2 cellular contexts compared by ENCODE assay signal in the genomic region with DNA sequence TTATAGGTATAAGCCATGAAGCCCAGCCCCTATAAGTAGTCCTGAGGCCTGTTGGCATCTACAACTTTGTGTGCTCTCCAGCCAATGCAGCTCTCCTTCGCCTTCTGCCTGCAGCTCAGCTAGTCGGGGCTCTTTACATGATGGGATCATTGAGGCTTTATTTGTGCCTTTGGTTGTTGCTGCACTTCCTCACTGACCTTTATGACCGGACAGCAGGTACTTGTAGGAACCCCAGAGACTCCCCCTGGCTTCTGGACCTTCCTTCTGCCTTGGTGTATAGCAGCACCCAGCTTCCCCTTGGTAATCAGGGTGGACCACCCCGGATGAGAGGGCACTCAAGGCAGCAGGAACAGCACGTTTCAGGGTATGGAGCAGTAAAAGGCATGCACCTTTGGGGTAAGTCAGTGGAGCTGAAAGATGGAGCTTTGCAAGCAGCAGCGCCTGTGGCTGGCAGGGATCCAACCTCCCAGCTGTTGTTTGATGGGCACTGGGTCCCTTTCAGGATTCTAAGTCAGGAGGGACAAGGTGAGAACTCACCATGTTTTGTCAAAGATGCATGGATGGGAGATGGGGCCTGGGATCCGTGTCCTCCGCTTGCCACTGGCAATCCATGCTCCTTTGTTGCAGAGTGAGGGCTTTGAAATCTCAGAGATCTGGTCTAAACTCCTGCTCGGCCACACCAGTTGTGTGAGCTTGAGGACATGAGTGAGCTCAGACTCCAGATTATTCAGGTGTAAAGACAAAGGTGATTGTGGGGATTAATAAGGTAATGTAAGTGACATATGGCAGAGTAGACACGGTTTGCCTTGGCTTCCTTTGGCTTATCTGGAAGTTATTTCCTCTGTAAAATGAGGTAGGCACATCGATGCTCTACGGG.
TF ChIP-seq lines count a peak whose summit lies in the region.

No MANE protein-coding gene starts in this region.

TF ChIP-seq in H1, 55 proteins besides CTCF, POLR2A, EP300 and RAD21 (continues in another document):
- no peak for TF ChIP-seq SP1 (IDR thresholded peaks at IDR 0.05; ENCODE audit: low read depth, low read length)
- no peak for TF ChIP-seq YY1 (IDR thresholded peaks at IDR 0.05; ENCODE audit: low read depth, low read length)
- TF ChIP-seq POLR2AphosphoS5 (IDR thresholded peaks at IDR 0.05; ENCODE audit: low read depth, low read length), result no peak
- no peak for TF ChIP-seq ZNF274 (IDR thresholded peaks at IDR 0.05; ENCODE audit: borderline replicate concordance, extremely low read depth, low read length)
- TF ChIP-seq SP4 (IDR thresholded peaks at IDR 0.05; ENCODE audit: low read length), result no peak
- no peak for TF ChIP-seq TAF7 (optimal IDR thresholded peaks at IDR 0.05; ENCODE audit: borderline replicate concordance, low read depth, low read length)
- TF ChIP-seq NRF1 (IDR thresholded peaks at IDR 0.05; ENCODE audit: low read depth, low read length), result no peak
- TF ChIP-seq, protein P1, sequence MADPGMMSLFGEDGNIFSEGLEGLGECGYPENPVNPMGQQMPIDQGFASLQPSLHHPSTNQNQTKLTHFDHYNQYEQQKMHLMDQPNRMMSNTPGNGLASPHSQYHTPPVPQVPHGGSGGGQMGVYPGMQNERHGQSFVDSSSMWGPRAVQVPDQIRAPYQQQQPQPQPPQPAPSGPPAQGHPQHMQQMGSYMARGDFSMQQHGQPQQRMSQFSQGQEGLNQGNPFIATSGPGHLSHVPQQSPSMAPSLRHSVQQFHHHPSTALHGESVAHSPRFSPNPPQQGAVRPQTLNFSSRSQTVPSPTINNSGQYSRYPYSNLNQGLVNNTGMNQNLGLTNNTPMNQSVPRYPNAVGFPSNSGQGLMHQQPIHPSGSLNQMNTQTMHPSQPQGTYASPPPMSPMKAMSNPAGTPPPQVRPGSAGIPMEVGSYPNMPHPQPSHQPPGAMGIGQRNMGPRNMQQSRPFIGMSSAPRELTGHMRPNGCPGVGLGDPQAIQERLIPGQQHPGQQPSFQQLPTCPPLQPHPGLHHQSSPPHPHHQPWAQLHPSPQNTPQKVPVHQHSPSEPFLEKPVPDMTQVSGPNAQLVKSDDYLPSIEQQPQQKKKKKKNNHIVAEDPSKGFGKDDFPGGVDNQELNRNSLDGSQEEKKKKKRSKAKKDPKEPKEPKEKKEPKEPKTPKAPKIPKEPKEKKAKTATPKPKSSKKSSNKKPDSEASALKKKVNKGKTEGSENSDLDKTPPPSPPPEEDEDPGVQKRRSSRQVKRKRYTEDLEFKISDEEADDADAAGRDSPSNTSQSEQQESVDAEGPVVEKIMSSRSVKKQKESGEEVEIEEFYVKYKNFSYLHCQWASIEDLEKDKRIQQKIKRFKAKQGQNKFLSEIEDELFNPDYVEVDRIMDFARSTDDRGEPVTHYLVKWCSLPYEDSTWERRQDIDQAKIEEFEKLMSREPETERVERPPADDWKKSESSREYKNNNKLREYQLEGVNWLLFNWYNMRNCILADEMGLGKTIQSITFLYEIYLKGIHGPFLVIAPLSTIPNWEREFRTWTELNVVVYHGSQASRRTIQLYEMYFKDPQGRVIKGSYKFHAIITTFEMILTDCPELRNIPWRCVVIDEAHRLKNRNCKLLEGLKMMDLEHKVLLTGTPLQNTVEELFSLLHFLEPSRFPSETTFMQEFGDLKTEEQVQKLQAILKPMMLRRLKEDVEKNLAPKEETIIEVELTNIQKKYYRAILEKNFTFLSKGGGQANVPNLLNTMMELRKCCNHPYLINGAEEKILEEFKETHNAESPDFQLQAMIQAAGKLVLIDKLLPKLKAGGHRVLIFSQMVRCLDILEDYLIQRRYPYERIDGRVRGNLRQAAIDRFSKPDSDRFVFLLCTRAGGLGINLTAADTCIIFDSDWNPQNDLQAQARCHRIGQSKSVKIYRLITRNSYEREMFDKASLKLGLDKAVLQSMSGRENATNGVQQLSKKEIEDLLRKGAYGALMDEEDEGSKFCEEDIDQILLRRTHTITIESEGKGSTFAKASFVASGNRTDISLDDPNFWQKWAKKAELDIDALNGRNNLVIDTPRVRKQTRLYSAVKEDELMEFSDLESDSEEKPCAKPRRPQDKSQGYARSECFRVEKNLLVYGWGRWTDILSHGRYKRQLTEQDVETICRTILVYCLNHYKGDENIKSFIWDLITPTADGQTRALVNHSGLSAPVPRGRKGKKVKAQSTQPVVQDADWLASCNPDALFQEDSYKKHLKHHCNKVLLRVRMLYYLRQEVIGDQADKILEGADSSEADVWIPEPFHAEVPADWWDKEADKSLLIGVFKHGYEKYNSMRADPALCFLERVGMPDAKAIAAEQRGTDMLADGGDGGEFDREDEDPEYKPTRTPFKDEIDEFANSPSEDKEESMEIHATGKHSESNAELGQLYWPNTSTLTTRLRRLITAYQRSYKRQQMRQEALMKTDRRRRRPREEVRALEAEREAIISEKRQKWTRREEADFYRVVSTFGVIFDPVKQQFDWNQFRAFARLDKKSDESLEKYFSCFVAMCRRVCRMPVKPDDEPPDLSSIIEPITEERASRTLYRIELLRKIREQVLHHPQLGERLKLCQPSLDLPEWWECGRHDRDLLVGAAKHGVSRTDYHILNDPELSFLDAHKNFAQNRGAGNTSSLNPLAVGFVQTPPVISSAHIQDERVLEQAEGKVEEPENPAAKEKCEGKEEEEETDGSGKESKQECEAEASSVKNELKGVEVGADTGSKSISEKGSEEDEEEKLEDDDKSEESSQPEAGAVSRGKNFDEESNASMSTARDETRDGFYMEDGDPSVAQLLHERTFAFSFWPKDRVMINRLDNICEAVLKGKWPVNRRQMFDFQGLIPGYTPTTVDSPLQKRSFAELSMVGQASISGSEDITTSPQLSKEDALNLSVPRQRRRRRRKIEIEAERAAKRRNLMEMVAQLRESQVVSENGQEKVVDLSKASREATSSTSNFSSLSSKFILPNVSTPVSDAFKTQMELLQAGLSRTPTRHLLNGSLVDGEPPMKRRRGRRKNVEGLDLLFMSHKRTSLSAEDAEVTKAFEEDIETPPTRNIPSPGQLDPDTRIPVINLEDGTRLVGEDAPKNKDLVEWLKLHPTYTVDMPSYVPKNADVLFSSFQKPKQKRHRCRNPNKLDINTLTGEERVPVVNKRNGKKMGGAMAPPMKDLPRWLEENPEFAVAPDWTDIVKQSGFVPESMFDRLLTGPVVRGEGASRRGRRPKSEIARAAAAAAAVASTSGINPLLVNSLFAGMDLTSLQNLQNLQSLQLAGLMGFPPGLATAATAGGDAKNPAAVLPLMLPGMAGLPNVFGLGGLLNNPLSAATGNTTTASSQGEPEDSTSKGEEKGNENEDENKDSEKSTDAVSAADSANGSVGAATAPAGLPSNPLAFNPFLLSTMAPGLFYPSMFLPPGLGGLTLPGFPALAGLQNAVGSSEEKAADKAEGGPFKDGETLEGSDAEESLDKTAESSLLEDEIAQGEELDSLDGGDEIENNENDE (IDR thresholded peaks at IDR 0.05; ENCODE audit: insufficient replicate concordance, low read length), result no peak
- TF ChIP-seq TBP (IDR thresholded peaks at IDR 0.05; ENCODE audit: low read depth, low read length), result no peak
- no peak for TF ChIP-seq FOSL1 (IDR thresholded peaks at IDR 0.05; ENCODE audit: insufficient read depth, low read depth, low read length)
- TF ChIP-seq, protein P2, sequence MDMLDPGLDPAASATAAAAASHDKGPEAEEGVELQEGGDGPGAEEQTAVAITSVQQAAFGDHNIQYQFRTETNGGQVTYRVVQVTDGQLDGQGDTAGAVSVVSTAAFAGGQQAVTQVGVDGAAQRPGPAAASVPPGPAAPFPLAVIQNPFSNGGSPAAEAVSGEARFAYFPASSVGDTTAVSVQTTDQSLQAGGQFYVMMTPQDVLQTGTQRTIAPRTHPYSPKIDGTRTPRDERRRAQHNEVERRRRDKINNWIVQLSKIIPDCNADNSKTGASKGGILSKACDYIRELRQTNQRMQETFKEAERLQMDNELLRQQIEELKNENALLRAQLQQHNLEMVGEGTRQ (IDR thresholded peaks at IDR 0.05; ENCODE audit: low read length), result no peak
- no peak for TF ChIP-seq RFX5 (IDR thresholded peaks at IDR 0.05; ENCODE audit: borderline replicate concordance, low read depth, low read length)
- TF ChIP-seq ASH2L (IDR thresholded peaks at IDR 0.05; ENCODE audit: low read length), result no peak
- TF ChIP-seq CBX5 (IDR thresholded peaks at IDR 0.05; ENCODE audit: low read depth, low read length), result no peak
- no peak for TF ChIP-seq KDM1A (IDR thresholded peaks at IDR 0.05; ENCODE audit: borderline replicate concordance, low read length)

TF ChIP-seq in HEK293T, 16 proteins besides CTCF, POLR2A, EP300 and RAD21:
- TF ChIP-seq ZNF384 (IDR thresholded peaks at IDR 0.05) (no peak), FOXK2 (IDR thresholded peaks at IDR 0.05) (no peak), FOXM1 (IDR thresholded peaks at IDR 0.05; ENCODE audit: borderline replicate concordance) (no peak), SP1 (IDR thresholded peaks at IDR 0.05) (no peak), TARDBP (IDR thresholded peaks at IDR 0.05) (no peak)
- TF ChIP-seq, protein P3, sequence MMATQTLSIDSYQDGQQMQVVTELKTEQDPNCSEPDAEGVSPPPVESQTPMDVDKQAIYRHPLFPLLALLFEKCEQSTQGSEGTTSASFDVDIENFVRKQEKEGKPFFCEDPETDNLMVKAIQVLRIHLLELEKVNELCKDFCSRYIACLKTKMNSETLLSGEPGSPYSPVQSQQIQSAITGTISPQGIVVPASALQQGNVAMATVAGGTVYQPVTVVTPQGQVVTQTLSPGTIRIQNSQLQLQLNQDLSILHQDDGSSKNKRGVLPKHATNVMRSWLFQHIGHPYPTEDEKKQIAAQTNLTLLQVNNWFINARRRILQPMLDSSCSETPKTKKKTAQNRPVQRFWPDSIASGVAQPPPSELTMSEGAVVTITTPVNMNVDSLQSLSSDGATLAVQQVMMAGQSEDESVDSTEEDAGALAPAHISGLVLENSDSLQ (IDR thresholded peaks at IDR 0.05), result no peak
